ENCODE assay signal across 21 cellular contexts in genomic region chr4:188246488-188246887, GRCh38.
A peak's percentile ranks its signal among the peaks of the same experiment; 100 is the strongest.
DNase-seq lines count a peak whose midpoint lies in the region; ATAC-seq, FAIRE-seq and TF ChIP-seq lines count a peak whose summit lies in the region.
"Had no signal": no experiment of that assay in that cellular context is flagged by ENCODE, and none has a peak within 500 bp of the region (broad histone marks: within the 10 kb centered on the region; RNA-seq: fewer than 3 reads in every experiment).

No MANE protein-coding gene starts in this region.

- no peak overlapping the region for H3K23ac ChIP-seq in H1 (ENCODE audit: insufficient read length)

- H3K4me3 ChIP-seq in PC-3 (ENCODE audit: low read length) = no peak overlapping the region
- H3K4me3 ChIP-seq in H1 (ENCODE audit: extremely low read depth in 1 of 4, insufficient read depth in 2 of 4, low read depth in 3 of 4, low read length in 4 of 4) = no peak overlapping the region
- no peak overlapping the region for H3K4me3 ChIP-seq in CD4-positive, alpha-beta memory T cell (ENCODE audit: low read length in 2 of 2)
- H3K4me3 ChIP-seq: K562, stomach had no signal

- H3K9ac ChIP-seq in PC-3 (ENCODE audit: low read length) (no peak overlapping the region), H1 (replicated peaks in 1 of 4; ENCODE audit: extremely low read depth in 1 of 4, low read depth in 3 of 4, low read length in 3 of 4) (no peak overlapping the region)

- 75% methylated on average over 8 of the region's 8 CpGs; no CpG with 5 or more reads in 1 of the 2 experiments for WGBS in H1 (ENCODE audit: extremely low coverage in 1 of 2, insufficient coverage in 1 of 2, insufficient read length in 1 of 2, insufficient replicate concordance in 2 of 2, low coverage in 1 of 2, low lambda C conversion rate in 2 of 2, missing lambda C conversion rate in 1 of 2), 2 experiments

- H3F3A ChIP-seq in PC-3 (ENCODE audit: low read length, unreplicated experiment) = no peaks in the 10 kb centered on the region

- H3K4me3 Mint-ChIP-seq in CD4-positive, alpha-beta memory T cell = no peak overlapping the region
- H3K4me3 Mint-ChIP-seq: natural killer cell treated with Interleukin-12 subunit alpha and Interleukin-12 subunit beta and Interleukin-15 and Interleukin-18, amount 100 ng/mL, for 72 hours had no signal

- H2BK12ac ChIP-seq in H1 (ENCODE audit: low read depth, low read length) = no peak overlapping the region

- FAIRE-seq in H1 (lab: Jason Lieb, UNC) = peak; percentile 86
- FAIRE-seq: GM18507, K562, kidney, urothelium cell line had no signal

- BruUV-seq in PC-3 (replicated peaks; lab: Mats Ljungman, UMichigan) = no TSS peak

- no peaks in the 10 kb centered on the region for H3K79me1 ChIP-seq in H1 (ENCODE audit: low read depth, low read length)

- CTCF ChIA-PET in PC-3 (lab: Charles Lee) = no interaction called here
- CTCF ChIA-PET in H1 (lab: Charles Lee; ENCODE audit: partially characterized antibody) = interaction anchor here (0.6 to 1.4 kb wide), 20 partner anchors 8 to 1407 kb away, joined by 3 to 6 read pairs (median 3); partner anchors contain the start of gene TRIML2
- CTCF ChIA-PET in CD4-positive, alpha-beta memory T cell (lab: Charles Lee; ENCODE audit: partially characterized antibody) = no interaction called here

- no peaks in the 10 kb centered on the region for H3K36me3 Mint-ChIP-seq in CD4-positive, alpha-beta memory T cell
- H3K36me3 Mint-ChIP-seq: natural killer cell treated with Interleukin-12 subunit alpha and Interleukin-12 subunit beta and Interleukin-15 and Interleukin-18, amount 100 ng/mL, for 72 hours had no signal

- H3K18ac ChIP-seq in H1 (ENCODE audit: extremely low read depth, low read length) = no peak overlapping the region

- H3K4me2 ChIP-seq in PC-3 (ENCODE audit: low read length) (no peak overlapping the region), H1 (ENCODE audit: insufficient read depth in 1 of 2, low read depth in 2 of 2, low read length in 2 of 2) (no peak overlapping the region)

- H3K27ac ChIP-seq in PC-3 (ENCODE audit: low read length) (no peak overlapping the region), H1 (ENCODE audit: low read depth, low read length) (no peak overlapping the region)
- no peak overlapping the region for H3K27ac ChIP-seq in CD4-positive, alpha-beta memory T cell (ENCODE audit: low read depth, low read length)
- H3K27ac ChIP-seq: stomach had no signal

- intact Hi-C loops in PC-3 (cut with micrococcal nuclease) = no loop called here
- intact Hi-C loops in CD4-positive, alpha-beta memory T cell (cut with micrococcal nuclease) = no loop called here
- intact Hi-C loops in sciatic nerve (cut with DNase I) = no loop called here

- H2BK20ac ChIP-seq in H1 (ENCODE audit: low read length) = no peak overlapping the region

- peaks cover 0 to 13% (median 4%) of the 10 kb centered on the region in 8 donors for H3K9me3 Mint-ChIP-seq in CD4-positive, alpha-beta memory T cell

- H2BK15ac ChIP-seq in H1 (ENCODE audit: low read length) = no peak overlapping the region

- H3K14ac ChIP-seq in H1 (ENCODE audit: insufficient read length) = no peak overlapping the region

- H4K91ac ChIP-seq in H1 (replicated peaks; ENCODE audit: insufficient read length, low read length) = no peak overlapping the region

- no peaks in the 10 kb centered on the region for H3K27me3 Mint-ChIP-seq in CD4-positive, alpha-beta memory T cell
- H3K27me3 Mint-ChIP-seq: natural killer cell treated with Interleukin-12 subunit alpha and Interleukin-12 subunit beta and Interleukin-15 and Interleukin-18, amount 100 ng/mL, for 72 hours had no signal

- no peak overlapping the region for H4K5ac ChIP-seq in H1 (ENCODE audit: insufficient read length, low read depth, low read length)

- no peaks in the 10 kb centered on the region for H3K4me1 Mint-ChIP-seq in CD4-positive, alpha-beta memory T cell

- no peak overlapping the region for H2BK5ac ChIP-seq in H1 (ENCODE audit: low read depth, low read length)

- no peaks in the 10 kb centered on the region for H3K36me3 ChIP-seq in PC-3 (ENCODE audit: low read depth, low read length)
- no peaks in the 10 kb centered on the region for H3K36me3 ChIP-seq in H1 (ENCODE audit: control insufficient read depth in 2 of 4, insufficient read depth in 4 of 4, low read length in 3 of 4)
- H3K36me3 ChIP-seq in CD4-positive, alpha-beta memory T cell (ENCODE audit: insufficient read depth, low read length) = no peaks in the 10 kb centered on the region
- H3K36me3 ChIP-seq: stomach had no signal

- no peaks in the 10 kb centered on the region for H3K4me1 ChIP-seq in PC-3 (ENCODE audit: insufficient read depth, low read length)
- H3K4me1 ChIP-seq in H1 (replicated peaks in 1 of 4; ENCODE audit: control insufficient read depth in 3 of 4, insufficient read depth in 4 of 4, low read length in 3 of 4) = peaks cover 0 to 5% (median 0%) of the 10 kb centered on the region in 4 experiments; a peak in 2 of 7 replicates
- H3K4me1 ChIP-seq in CD4-positive, alpha-beta memory T cell (ENCODE audit: insufficient read depth, low read length) = no peaks in the 10 kb centered on the region
- H3K4me1 ChIP-seq: stomach had no signal

- no peak overlapping the region for H2BK120ac ChIP-seq in H1 (replicated peaks; ENCODE audit: low read depth, low read length)

- no peak overlapping the region for H2AK5ac ChIP-seq in H1 (ENCODE audit: low read depth, low read length)

- TF ChIP-seq EP300 in H1 (IDR thresholded peaks at IDR 0.05; ENCODE audit: borderline replicate concordance in 1 of 2, low read depth in 2 of 2, low read length in 2 of 2) = no peak

- POLR2A ChIA-PET in PC-3 (lab: Charles Lee; ENCODE audit: unreplicated experiment) (no interaction called here), H1 (lab: Charles Lee; ENCODE audit: partially characterized antibody) (interaction anchor here (0.7 kb wide), 1 partner anchor 234 kb away, joined by 3 read pairs; no protein-coding TSS in a partner anchor)
- POLR2A ChIA-PET in CD4-positive, alpha-beta memory T cell (lab: Charles Lee; ENCODE audit: partially characterized antibody) = no interaction called here

- H3K79me2 ChIP-seq in PC-3 (ENCODE audit: low read length) (no peaks in the 10 kb centered on the region), H1 (ENCODE audit: control insufficient read depth in 1 of 2, insufficient read depth in 2 of 2, low read length in 2 of 2) (no peaks in the 10 kb centered on the region)

- H3K9me3 ChIP-seq in PC-3 (ENCODE audit: low read length) (no peaks in the 10 kb centered on the region), H1 (ENCODE audit: insufficient read depth in 2 of 2, low read depth in 1 of 2, low read length in 1 of 2) (no peaks in the 10 kb centered on the region)
- no peaks in the 10 kb centered on the region for H3K9me3 ChIP-seq in CD4-positive, alpha-beta memory T cell (ENCODE audit: control insufficient read depth in 1 of 2, low read length in 2 of 2)

- ATAC-seq in PC-3 (no peak), sciatic nerve (no peak)
- ATAC-seq: K562; natural killer cell treated with Interleukin-12 subunit alpha and Interleukin-12 subunit beta and Interleukin-15 and Interleukin-18, amount 100 ng/mL, for 72 hours had no signal

- DNase-seq in NCI-H82 (lab: John Stamatoyannopoulos, UW) = peak; percentile 7
- DNase-seq in NCI-H82 treated with DMSO at 0.1 percent for 48 hours (lab: John Stamatoyannopoulos, UW; ENCODE audit: unreplicated experiment) = no peak
- peak; percentile 21 for DNase-seq in PC-3
- DNase-seq in H1 (ENCODE audit: low read depth in 1 of 2, low spot score in 2 of 2) = peak; percentile 21 to 51
- DNase-seq in putamen (ENCODE audit: low spot score) = peak; percentile 15
- DNase-seq in CD4-positive, alpha-beta memory T cell = no peak
- DNase-seq in activated CD4-positive, CD25-positive, alpha-beta regulatory T cell treated with anti-CD3 and anti-CD28 coated beads, Interleukin-2, amount 50 U/mL, for 72 hours = no peak
- no peak for DNase-seq in sciatic nerve (ENCODE audit: low spot score)
- DNase-seq: ACHN; activated naive CD4-positive, alpha-beta T cell treated with anti-CD3 and anti-CD28 coated beads, Interleukin-2, amount 50 U/mL, for 16 hours; activated T-cell treated with anti-CD3 and anti-CD28 coated beads for 4 hours; dermis blood vessel endothelial cell; kidney; mesenchymal stem cell; NCI-H1105 treated with DMSO at 0.1 percent for 48 hours; NCI-H2171 treated with DMSO at 0.1 percent for 48 hours; stomach had no signal

- H3K27me3 ChIP-seq in PC-3 (ENCODE audit: low read length) (peaks cover 6% of the 10 kb centered on the region; the same call in 1 of the 2 replicates), H1 (replicated peaks in 1 of 4; ENCODE audit: control insufficient read depth in 3 of 4, extremely low read depth in 1 of 4, insufficient read depth in 3 of 4, low read length in 3 of 4) (no peaks in the 10 kb centered on the region)
- H3K27me3 ChIP-seq in CD4-positive, alpha-beta memory T cell (ENCODE audit: insufficient read depth, low read length) = no peaks in the 10 kb centered on the region
- H3K27me3 ChIP-seq: stomach had no signal

- no peak for TF ChIP-seq POLR2A in H1 (IDR thresholded peaks at IDR 0.05; ENCODE audit: control extremely low read depth in 1 of 2, low read depth in 2 of 2, low read length in 2 of 2)

- H3K9me2 ChIP-seq in PC-3 (replicated peaks; ENCODE audit: low read length) = no peaks in the 10 kb centered on the region

- no peaks in the 10 kb centered on the region for H3K23me2 ChIP-seq in H1 (ENCODE audit: low read depth, low read length)

- H2AFZ ChIP-seq in PC-3 (ENCODE audit: low read length) (no peak overlapping the region), H1 (ENCODE audit: low read length) (no peak overlapping the region)

- no peaks in the 10 kb centered on the region for H4K20me1 ChIP-seq in PC-3 (ENCODE audit: low read length)
- no peaks in the 10 kb centered on the region for H4K20me1 ChIP-seq in H1 (replicated peaks in 1 of 2; ENCODE audit: control insufficient read depth in 1 of 2, insufficient read depth in 2 of 2, low read length in 2 of 2)

- peak; percentile 31; the same call in 1 of the 2 replicates for TF ChIP-seq CTCF in PC-3 (conservative IDR thresholded peaks at IDR 0.05; ENCODE audit: low read depth, low read length)
- peak in 2 of 3 experiments; percentile 61 to 70; a peak in 3 of 4 replicates for TF ChIP-seq CTCF in H1 (IDR thresholded peaks at IDR 0.05; ENCODE audit: control extremely low read depth in 1 of 3, insufficient read depth in 1 of 3, low read depth in 1 of 3, low read length in 3 of 3)

- H4K8ac ChIP-seq in H1 (ENCODE audit: extremely low read depth, insufficient read depth, low read length) = no peak overlapping the region

- no peak overlapping the region for H3K4ac ChIP-seq in H1 (replicated peaks; ENCODE audit: insufficient read length, low read depth, low read length)

- H3K56ac ChIP-seq in H1 (replicated peaks; ENCODE audit: insufficient read length, low read depth, low read length) = no peak overlapping the region

- peak; percentile 83 to 87 for TF ChIP-seq RAD21 in H1 (IDR thresholded peaks at IDR 0.05 in 1 of 2, conservative IDR thresholded peaks at IDR 0.05 in 1 of 2; ENCODE audit: low read depth in 2 of 2, low read length in 2 of 2)

- no peak overlapping the region for H3K27ac Mint-ChIP-seq in CD4-positive, alpha-beta memory T cell
- H3K27ac Mint-ChIP-seq: natural killer cell treated with Interleukin-12 subunit alpha and Interleukin-12 subunit beta and Interleukin-15 and Interleukin-18, amount 100 ng/mL, for 72 hours had no signal

TF ChIP-seq in H1, 55 proteins besides CTCF, POLR2A, EP300 and RAD21 (continues in another document):
- TF ChIP-seq EZH2 (IDR thresholded peaks at IDR 0.05; ENCODE audit: low read depth, low read length, severe bottlenecking) (no peak), CHD2 (IDR thresholded peaks at IDR 0.05; ENCODE audit: low read length) (no peak)

Comparison
In these comparisons a context has a peak if more than half of its experiments do, and no peak if none do; other contexts are left out.
1. DNase-seq: peak in NCI-H82 (single experiment), PC-3 (single experiment), H1 (2 of 2) and putamen (single experiment); none in NCI-H82 treated with DMSO at 0.1 percent for 48 hours (single experiment), CD4-positive, alpha-beta memory T cell (0 of 5), activated CD4-positive, CD25-positive, alpha-beta regulatory T cell treated with anti-CD3 and anti-CD28 coated beads, Interleukin-2, amount 50 U/mL, for 72 hours (single experiment) and sciatic nerve (single experiment).